In the genomic region with DNA sequence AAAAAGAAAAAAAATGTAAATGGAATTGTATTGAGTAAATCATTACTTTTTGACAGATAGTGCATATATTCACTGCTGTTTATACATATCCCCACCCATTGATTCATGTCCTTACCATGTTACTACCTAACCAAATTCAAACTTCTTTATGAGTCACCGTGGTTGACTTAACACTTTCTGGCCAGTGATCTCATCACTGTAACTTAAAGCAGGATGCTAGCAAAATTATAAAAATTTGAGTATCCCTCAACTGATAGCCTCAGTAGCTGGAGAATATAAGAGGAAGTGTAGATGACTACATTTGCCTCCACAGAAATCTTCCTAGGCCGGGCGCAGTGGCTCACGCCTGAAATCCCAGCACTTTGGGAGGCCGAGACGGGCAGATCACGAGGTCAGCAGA, we compare ENCODE assay signal across 9 cellular contexts. TPM values are rescaled to one million over a fixed set of nuclear protein-coding genes. Genes with fewer than 3 reads are reported as not detected.
DNase-seq lines count a peak whose midpoint lies in the region; ATAC-seq and TF ChIP-seq lines count a peak whose summit lies in the region.
"Had no signal": no experiment of that assay in that cellular context is flagged by ENCODE, and none has a peak within 500 bp of the region (broad histone marks: within the 10 kb centered on the region; RNA-seq: fewer than 3 reads in every experiment).

No MANE protein-coding gene starts in this region.

- no peaks in the 10 kb centered on the region for H3F3A ChIP-seq in GM23338 (replicated peaks; ENCODE audit: low read depth)

- H3K79me2 ChIP-seq in osteoblast (ENCODE audit: insufficient read depth, low read length): peaks cover 48% of the 10 kb centered on the region
- H3K79me2 ChIP-seq in GM23338 (replicated peaks; ENCODE audit: insufficient read depth): peaks cover 64% of the 10 kb centered on the region

- H4K20me1 ChIP-seq in osteoblast (ENCODE audit: insufficient read depth, low read length) (peaks cover 13% of the 10 kb centered on the region), GM23338 (replicated peaks; ENCODE audit: insufficient read depth) (peaks cover 33% of the 10 kb centered on the region)

- H2AFZ ChIP-seq in osteoblast (ENCODE audit: low read length) (no peak overlapping the region), GM23338 (no peak overlapping the region)

- H3K27me3 Mint-ChIP-seq in activated T-helper 1 cell treated with anti-CD3 and anti-CD28 coated beads, Interleukin-12 subunit alpha, Interleukin-12 subunit beta, Interleukin-2, Interleukin-4 antibody, amounts not matched to agents 30 ng/mL and 10 ng/mL and 1 ng/mL, durations not matched to agents 14 hours and 24 hours and 36 hours (ENCODE audit: insufficient read depth): no peaks in the 10 kb centered on the region
- H3K27me3 Mint-ChIP-seq in GM23338 (ENCODE audit: insufficient read depth, low read depth, poor library complexity): peaks cover 2% of the 10 kb centered on the region
- no peaks in the 10 kb centered on the region for H3K27me3 Mint-ChIP-seq in CD14-positive monocyte (ENCODE audit: low read depth in 3 of 3)

- no peaks in the 10 kb centered on the region for H3K9me3 ChIP-seq in osteoblast (ENCODE audit: low read depth, low read length)

- H3K4me3 ChIP-seq in osteoblast (ENCODE audit: insufficient read depth, low read length) (no peak overlapping the region), GM23338 (no peak overlapping the region)
- H3K4me3 ChIP-seq: lung had no signal

- peaks cover 40% of the 10 kb centered on the region for H3K36me3 ChIP-seq in osteoblast (ENCODE audit: insufficient read depth, low read length)
- H3K36me3 ChIP-seq in GM23338 (ENCODE audit: insufficient read depth): peaks cover 45% of the 10 kb centered on the region

- TF ChIP-seq CTCF in osteoblast (IDR thresholded peaks at IDR 0.05; ENCODE audit: extremely low read depth, low read depth, low read length): no peak
- TF ChIP-seq CTCF in GM23338 (conservative IDR thresholded peaks at IDR 0.05; ENCODE audit: low read depth in 2 of 2): no peak
- TF ChIP-seq CTCF in CD14-positive monocyte (IDR thresholded peaks at IDR 0.05): no peak

- H3K4me1 ChIP-seq in osteoblast (ENCODE audit: insufficient read depth, low read length) (peaks cover 11% of the 10 kb centered on the region), GM23338 (ENCODE audit: insufficient read depth) (peaks cover 26% of the 10 kb centered on the region)

- intact Hi-C loops in activated T-helper 1 cell treated with anti-CD3 and anti-CD28 coated beads, Interleukin-12 subunit alpha, Interleukin-12 subunit beta, Interleukin-2, Interleukin-4 antibody, amounts not matched to agents 30 ng/mL and 10 ng/mL and 1 ng/mL, durations not matched to agents 14 hours and 24 hours and 36 hours (cut with micrococcal nuclease): loop anchor here (1.0 kb wide), 1 partner anchor 14 kb away; a partner anchor contains a TSS
- intact Hi-C loops in CD14-positive monocyte (cut with micrococcal nuclease): no loop called here

- no peaks in the 10 kb centered on the region for H3K9me3 Mint-ChIP-seq in activated T-helper 1 cell treated with anti-CD3 and anti-CD28 coated beads, Interleukin-12 subunit alpha, Interleukin-12 subunit beta, Interleukin-2, Interleukin-4 antibody, amounts not matched to agents 30 ng/mL and 10 ng/mL and 1 ng/mL, durations not matched to agents 14 hours and 24 hours and 36 hours
- H3K9me3 Mint-ChIP-seq in GM23338 (no peaks in the 10 kb centered on the region), CD14-positive monocyte (no peaks in the 10 kb centered on the region)

- H3K27me3 ChIP-seq in osteoblast (ENCODE audit: insufficient read depth, low read length) (no peaks in the 10 kb centered on the region), GM23338 (ENCODE audit: insufficient read depth) (no peaks in the 10 kb centered on the region)

- H3K4me3 Mint-ChIP-seq in activated T-helper 1 cell treated with anti-CD3 and anti-CD28 coated beads, Interleukin-12 subunit alpha, Interleukin-12 subunit beta, Interleukin-2, Interleukin-4 antibody, amounts not matched to agents 30 ng/mL and 10 ng/mL and 1 ng/mL, durations not matched to agents 14 hours and 24 hours and 36 hours: peak overlapping the region; percentile 13
- H3K4me3 Mint-ChIP-seq in GM23338 (no peak overlapping the region), CD14-positive monocyte (no peak overlapping the region)

- peaks cover 42% of the 10 kb centered on the region for H3K36me3 Mint-ChIP-seq in activated T-helper 1 cell treated with anti-CD3 and anti-CD28 coated beads, Interleukin-12 subunit alpha, Interleukin-12 subunit beta, Interleukin-2, Interleukin-4 antibody, amounts not matched to agents 30 ng/mL and 10 ng/mL and 1 ng/mL, durations not matched to agents 14 hours and 24 hours and 36 hours (ENCODE audit: low read depth)
- H3K36me3 Mint-ChIP-seq in GM23338 (ENCODE audit: low read depth) (peaks cover 63% of the 10 kb centered on the region), CD14-positive monocyte (peaks cover 60 to 69% of the 10 kb centered on the region in 2 donors)

- DNase-seq in activated T-helper 1 cell treated with anti-CD3 and anti-CD28 coated beads, Interleukin-12 subunit alpha, Interleukin-12 subunit beta, Interleukin-2, Interleukin-4 antibody, amounts not matched to agents 30 ng/mL and 10 ng/mL and 1 ng/mL, durations not matched to agents 14 hours and 24 hours and 36 hours (ENCODE audit: low spot score): no peak
- DNase-seq in osteoblast (ENCODE audit: insufficient read length, low spot score, missing footprints) (peak; percentile 80), GM23338 (ENCODE audit: low spot score) (no peak), CD14-positive monocyte (ENCODE audit: low spot score) (no peak), 8988T (no peak)
- DNase-seq: stimulated activated CD4-positive, alpha-beta T cell treated with anti-CD3 and anti-CD28 coated beads, Interleukin-2, amount 100 ng/mL, for 48 hours had no signal

- peak overlapping the region; percentile 51 for H3K27ac Mint-ChIP-seq in activated T-helper 1 cell treated with anti-CD3 and anti-CD28 coated beads, Interleukin-12 subunit alpha, Interleukin-12 subunit beta, Interleukin-2, Interleukin-4 antibody, amounts not matched to agents 30 ng/mL and 10 ng/mL and 1 ng/mL, durations not matched to agents 14 hours and 24 hours and 36 hours
- H3K27ac Mint-ChIP-seq in GM23338: no peak overlapping the region
- no peak overlapping the region for H3K27ac Mint-ChIP-seq in CD14-positive monocyte

- ATAC-seq in GM19025 (IDR thresholded peaks at IDR 0.05; ENCODE audit: low read depth, unreplicated experiment) (peak; percentile 89), HG03378 (IDR thresholded peaks at IDR 0.05; ENCODE audit: unreplicated experiment) (peak; percentile 76), GM23338 (no peak)

- H3K4me2 ChIP-seq in osteoblast (ENCODE audit: insufficient read depth, low read length) (peak overlapping the region; percentile 35), GM23338 (no peak overlapping the region)

- H3K9me2 ChIP-seq in GM23338 (ENCODE audit: insufficient read depth): no peaks in the 10 kb centered on the region

- H3K27ac ChIP-seq in osteoblast (ENCODE audit: low read depth, low read length) (peak overlapping the region; percentile 73), GM23338 (ENCODE audit: low read depth) (no peak overlapping the region)

- H3K4me1 Mint-ChIP-seq in activated T-helper 1 cell treated with anti-CD3 and anti-CD28 coated beads, Interleukin-12 subunit alpha, Interleukin-12 subunit beta, Interleukin-2, Interleukin-4 antibody, amounts not matched to agents 30 ng/mL and 10 ng/mL and 1 ng/mL, durations not matched to agents 14 hours and 24 hours and 36 hours (ENCODE audit: low read depth): peaks cover 41% of the 10 kb centered on the region
- peaks cover 19% of the 10 kb centered on the region for H3K4me1 Mint-ChIP-seq in GM23338
- no peaks in the 10 kb centered on the region for H3K4me1 Mint-ChIP-seq in CD14-positive monocyte

TF ChIP-seq in GM23338, 12 proteins besides CTCF, POLR2A, EP300 and RAD21:
- TF ChIP-seq NANOG (IDR thresholded peaks at IDR 0.05; ENCODE audit: borderline replicate concordance) (no peak), JUNB (IDR thresholded peaks at IDR 0.05; ENCODE audit: unreplicated experiment) (no peak), ZNF114 (CRISPR knock-in tag; IDR thresholded peaks at IDR 0.05) (no peak)
- TF ChIP-seq, protein P1, sequence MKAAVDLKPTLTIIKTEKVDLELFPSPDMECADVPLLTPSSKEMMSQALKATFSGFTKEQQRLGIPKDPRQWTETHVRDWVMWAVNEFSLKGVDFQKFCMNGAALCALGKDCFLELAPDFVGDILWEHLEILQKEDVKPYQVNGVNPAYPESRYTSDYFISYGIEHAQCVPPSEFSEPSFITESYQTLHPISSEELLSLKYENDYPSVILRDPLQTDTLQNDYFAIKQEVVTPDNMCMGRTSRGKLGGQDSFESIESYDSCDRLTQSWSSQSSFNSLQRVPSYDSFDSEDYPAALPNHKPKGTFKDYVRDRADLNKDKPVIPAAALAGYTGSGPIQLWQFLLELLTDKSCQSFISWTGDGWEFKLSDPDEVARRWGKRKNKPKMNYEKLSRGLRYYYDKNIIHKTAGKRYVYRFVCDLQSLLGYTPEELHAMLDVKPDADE (IDR thresholded peaks at IDR 0.05): no peak

RNA-seq across cellular contexts. Expression of a gene that starts 13.4 kb away (rescaled TPM):
- total RNA-seq in activated T-helper 1 cell treated with anti-CD3 and anti-CD28 coated beads, Interleukin-12 subunit alpha, Interleukin-12 subunit beta, Interleukin-2, Interleukin-4 antibody, amounts not matched to agents 30 ng/mL and 10 ng/mL and 1 ng/mL, durations not matched to agents 14 hours and 24 hours and 36 hours: 138 TPM in 2 replicates
- 47.1 and 50.3 TPM in 2 replicates for total RNA-seq in osteoblast
- 93.9 and 132 TPM in 2 replicates for total RNA-seq in GM23338 (2014; rRNA removed; shearing (Covaris generic))
- 51.8 and 55.3 TPM in 2 replicates for polyA plus RNA-seq in GM23338 (2016; fragmentation: Nextera tagmentation; extraction: Ambion mirVana)
- 10 to 100 TPM; 14.5 to 18.4 TPM for polyA plus RNA-seq in CD14-positive monocyte

RNA-seq across cellular contexts. Expression of a gene that starts 13.9 kb away (rescaled TPM):
- total RNA-seq in activated T-helper 1 cell treated with anti-CD3 and anti-CD28 coated beads, Interleukin-12 subunit alpha, Interleukin-12 subunit beta, Interleukin-2, Interleukin-4 antibody, amounts not matched to agents 30 ng/mL and 10 ng/mL and 1 ng/mL, durations not matched to agents 14 hours and 24 hours and 36 hours: 43.5 and 50.4 TPM in 2 replicates
- 12.4 and 15.2 TPM in 2 replicates for total RNA-seq in osteoblast
- total RNA-seq in GM23338 (2014; rRNA removed; shearing (Covaris generic)): 18.7 and 21.0 TPM in 2 replicates
- polyA plus RNA-seq in GM23338 (2016; fragmentation: Nextera tagmentation; extraction: Ambion mirVana): 7.4 and 8.2 TPM in 2 replicates
- 1 to 10 TPM; 2.7 to 4.9 TPM for polyA plus RNA-seq in CD14-positive monocyte

RNA-seq across cellular contexts. Expression of a gene that starts 25.6 kb away (rescaled TPM):
- 0.54 and 0.62 TPM in 2 replicates for total RNA-seq in activated T-helper 1 cell treated with anti-CD3 and anti-CD28 coated beads, Interleukin-12 subunit alpha, Interleukin-12 subunit beta, Interleukin-2, Interleukin-4 antibody, amounts not matched to agents 30 ng/mL and 10 ng/mL and 1 ng/mL, durations not matched to agents 14 hours and 24 hours and 36 hours
- 2.5 and 4.4 TPM in 2 replicates for total RNA-seq in osteoblast
- total RNA-seq in GM23338 (2014; rRNA removed; shearing (Covaris generic)): 0.80 TPM in 1 of 2 replicates, not detected in the other
- polyA plus RNA-seq in GM23338 (2016; fragmentation: Nextera tagmentation; extraction: Ambion mirVana) (1.3 and 1.7 TPM in 2 replicates), CD14-positive monocyte (under 1 TPM in 1 of 2 donors, not detected in 1; 0.04 TPM)
